8 cellular contexts compared by ENCODE assay signal in the genomic region with DNA sequence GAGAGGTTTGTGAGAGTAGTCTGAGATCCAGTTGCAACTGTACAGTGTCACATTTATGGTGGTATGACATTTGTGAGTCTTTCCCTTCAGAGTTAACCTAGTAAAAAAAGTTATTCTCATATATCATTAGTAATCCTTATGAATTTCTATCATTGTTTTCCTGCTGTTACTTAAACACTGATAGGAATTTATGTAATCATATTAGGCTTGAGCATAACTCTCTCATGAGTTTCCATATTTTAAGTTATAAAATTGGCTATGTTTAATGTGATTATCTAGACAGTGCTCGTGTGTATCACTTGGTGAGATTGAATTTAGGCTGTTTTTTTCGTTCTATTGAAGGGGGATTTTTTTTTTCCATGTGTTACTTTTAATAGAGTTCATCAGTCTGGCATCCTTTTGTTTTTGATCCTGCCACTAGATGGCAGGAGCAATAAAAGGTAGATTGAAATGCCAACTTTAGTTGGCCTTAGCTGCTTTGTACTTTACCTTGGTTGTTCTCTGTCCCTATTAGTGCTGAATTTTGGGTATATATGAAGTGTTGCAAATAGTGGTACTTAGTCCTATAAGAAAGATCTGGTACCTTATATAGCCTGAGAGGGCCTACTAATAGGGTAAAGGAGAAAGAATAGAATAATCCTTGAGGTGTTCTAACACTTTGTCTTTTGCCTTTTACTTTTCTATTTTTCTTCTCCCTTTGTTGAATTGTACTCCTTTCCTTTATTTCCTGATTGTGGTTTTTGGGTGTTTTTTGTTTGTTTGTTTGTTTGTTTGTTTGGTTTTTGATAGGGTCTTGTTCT. TPM values are rescaled to one million over a fixed set of nuclear protein-coding genes. Genes with fewer than 3 reads are reported as not detected.
A peak's percentile ranks its signal among the peaks of the same experiment; 100 is the strongest.
DNase-seq lines count a peak whose midpoint lies in the region; ATAC-seq and TF ChIP-seq lines count a peak whose summit lies in the region.

No MANE protein-coding gene starts in this region.

- H3K4me3 ChIP-seq in CD4-positive, CD25-positive, alpha-beta regulatory T cell (ENCODE audit: low read depth, low read length) = peak overlapping the region; percentile 17
- no peak overlapping the region for H3K4me3 ChIP-seq in esophagus squamous epithelium

- peak overlapping the region in 3 of 4 donors; percentile 5 to 8 (median 7) for H3K4me3 Mint-ChIP-seq in CD4-positive, CD25-positive, alpha-beta regulatory T cell

- peak overlapping the region; percentile 6 for H3K27ac ChIP-seq in CD4-positive, CD25-positive, alpha-beta regulatory T cell (ENCODE audit: insufficient read depth, low read length, poor library complexity, severe bottlenecking)
- no peak overlapping the region for H3K27ac ChIP-seq in esophagus squamous epithelium

- TF ChIP-seq POLR2A in esophagus squamous epithelium (IDR thresholded peaks at IDR 0.05) = no peak

- H3K4me1 Mint-ChIP-seq in CD4-positive, CD25-positive, alpha-beta regulatory T cell = peaks cover 65 to 85% (median 75%) of the 10 kb centered on the region in 4 donors

- peaks cover 0 to 6% (median 0%) of the 10 kb centered on the region in 7 donors for H3K9me3 Mint-ChIP-seq in CD4-positive, CD25-positive, alpha-beta regulatory T cell

- no peaks in the 10 kb centered on the region for H3K27me3 ChIP-seq in CD4-positive, CD25-positive, alpha-beta regulatory T cell (ENCODE audit: control insufficient read depth, insufficient read depth, low read length)
- H3K27me3 ChIP-seq in esophagus squamous epithelium = no peaks in the 10 kb centered on the region

- peak; percentile 50 to 68 for ATAC-seq in CD4-positive, CD25-positive, alpha-beta regulatory T cell (ENCODE audit: low read depth in 2 of 2)
- peak; percentile 63 for ATAC-seq in GM21447 (IDR thresholded peaks at IDR 0.05; ENCODE audit: unreplicated experiment)
- peak; percentile 78 for ATAC-seq in SK-N-SH treated with all-trans-retinoic acid at 6 μM for 48 hours
- peak; percentile 22 for ATAC-seq in omental fat pad (ENCODE audit: low FRiP score)
- no peak for ATAC-seq in HG03159 (IDR thresholded peaks at IDR 0.05; ENCODE audit: unreplicated experiment)

- no peaks in the 10 kb centered on the region for H3K36me3 ChIP-seq in CD4-positive, CD25-positive, alpha-beta regulatory T cell (ENCODE audit: control insufficient read depth, insufficient read depth, low read length)
- no peaks in the 10 kb centered on the region for H3K36me3 ChIP-seq in esophagus squamous epithelium

- intact Hi-C loops in esophagus squamous epithelium (cut with DNase I) (no loop called here), posterior vena cava (cut with DNase I) (no loop called here)

- WGBS in esophagus squamous epithelium, 2 donors = 0% methylated on average over 2 of the region's 2 CpGs

- peak overlapping the region; percentile 5 to 21 (median 10) for H3K27ac Mint-ChIP-seq in CD4-positive, CD25-positive, alpha-beta regulatory T cell

- peak in 2 of 3 donors; percentile 28 to 46 for DNase-seq in CD4-positive, CD25-positive, alpha-beta regulatory T cell
- no peak for DNase-seq in esophagus squamous epithelium (lab: John Stamatoyannopoulos, UW)
- DNase-seq in omental fat pad (ENCODE audit: low spot score) = no peak
- no peak for DNase-seq in posterior vena cava (ENCODE audit: low spot score)
- no peak for DNase-seq in NCI-H2227 treated with DMSO at 0.1 percent for 48 hours (lab: John Stamatoyannopoulos, UW)

- no peaks in the 10 kb centered on the region for H3K9me3 ChIP-seq in CD4-positive, CD25-positive, alpha-beta regulatory T cell (ENCODE audit: control insufficient read depth in 2 of 2, low read length in 2 of 2)
- no peaks in the 10 kb centered on the region for H3K9me3 ChIP-seq in esophagus squamous epithelium

- peaks cover 32% of the 10 kb centered on the region for H3K4me1 ChIP-seq in CD4-positive, CD25-positive, alpha-beta regulatory T cell (ENCODE audit: control insufficient read depth, insufficient read depth, low read length, poor library complexity, severe bottlenecking)
- peaks cover 12 to 69% (median 17%) of the 10 kb centered on the region in 3 donors for H3K4me1 ChIP-seq in esophagus squamous epithelium

- no peaks in the 10 kb centered on the region for H3K27me3 Mint-ChIP-seq in CD4-positive, CD25-positive, alpha-beta regulatory T cell

- H3K36me3 Mint-ChIP-seq in CD4-positive, CD25-positive, alpha-beta regulatory T cell = no peaks in the 10 kb centered on the region

- peak; percentile 23 to 71 (median 53) for TF ChIP-seq CTCF in esophagus squamous epithelium (IDR thresholded peaks at IDR 0.05)
- no peak for TF ChIP-seq CTCF in omental fat pad (IDR thresholded peaks at IDR 0.05)

TF ChIP-seq in SK-N-SH treated with all-trans-retinoic acid at 6 μM for 48 hours, 23 proteins besides CTCF, POLR2A, EP300 and RAD21:
- TF ChIP-seq ZNF70 (CRISPR knock-in tag; IDR thresholded peaks at IDR 0.05) = no peak
- TF ChIP-seq, protein P1, sequence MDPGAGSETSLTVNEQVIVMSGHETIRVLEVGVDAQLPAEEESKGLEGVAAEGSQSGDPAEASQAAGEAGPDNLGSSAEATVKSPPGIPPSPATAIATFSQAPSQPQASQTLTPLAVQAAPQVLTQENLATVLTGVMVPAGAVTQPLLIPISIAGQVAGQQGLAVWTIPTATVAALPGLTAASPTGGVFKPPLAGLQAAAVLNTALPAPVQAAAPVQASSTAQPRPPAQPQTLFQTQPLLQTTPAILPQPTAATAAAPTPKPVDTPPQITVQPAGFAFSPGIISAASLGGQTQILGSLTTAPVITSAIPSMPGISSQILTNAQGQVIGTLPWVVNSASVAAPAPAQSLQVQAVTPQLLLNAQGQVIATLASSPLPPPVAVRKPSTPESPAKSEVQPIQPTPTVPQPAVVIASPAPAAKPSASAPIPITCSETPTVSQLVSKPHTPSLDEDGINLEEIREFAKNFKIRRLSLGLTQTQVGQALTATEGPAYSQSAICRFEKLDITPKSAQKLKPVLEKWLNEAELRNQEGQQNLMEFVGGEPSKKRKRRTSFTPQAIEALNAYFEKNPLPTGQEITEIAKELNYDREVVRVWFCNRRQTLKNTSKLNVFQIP (CRISPR knock-in tag; IDR thresholded peaks at IDR 0.05; ENCODE audit: borderline replicate concordance, low read depth) = peak; percentile 49; the same call in 1 of the 2 replicates
- TF ChIP-seq GLIS3 (CRISPR knock-in tag; IDR thresholded peaks at IDR 0.05) = 0 out of 2 replicates have a peak, but pooled peaks have one; percentile 23
- no peak for TF ChIP-seq ZNF565 (CRISPR knock-in tag; conservative IDR thresholded peaks at IDR 0.05; ENCODE audit: low read depth)
- no peak for TF ChIP-seq TOX (CRISPR knock-in tag; IDR thresholded peaks at IDR 0.05; ENCODE audit: borderline replicate concordance)
- no peak for TF ChIP-seq ZFP30 (CRISPR knock-in tag; IDR thresholded peaks at IDR 0.05)
- no peak for TF ChIP-seq ARNTL (CRISPR knock-in tag; IDR thresholded peaks at IDR 0.05; ENCODE audit: borderline replicate concordance, low read depth)
- TF ChIP-seq ISL1 (CRISPR knock-in tag; IDR thresholded peaks at IDR 0.05) = peak; percentile 91
- no peak for TF ChIP-seq PPARA (CRISPR knock-in tag; IDR thresholded peaks at IDR 0.05; ENCODE audit: borderline replicate concordance)
- TF ChIP-seq ZNF8 (CRISPR knock-in tag; IDR thresholded peaks at IDR 0.05) = no peak
- no peak for TF ChIP-seq ZFP3 (CRISPR knock-in tag; IDR thresholded peaks at IDR 0.05)
- TF ChIP-seq, protein P2, sequence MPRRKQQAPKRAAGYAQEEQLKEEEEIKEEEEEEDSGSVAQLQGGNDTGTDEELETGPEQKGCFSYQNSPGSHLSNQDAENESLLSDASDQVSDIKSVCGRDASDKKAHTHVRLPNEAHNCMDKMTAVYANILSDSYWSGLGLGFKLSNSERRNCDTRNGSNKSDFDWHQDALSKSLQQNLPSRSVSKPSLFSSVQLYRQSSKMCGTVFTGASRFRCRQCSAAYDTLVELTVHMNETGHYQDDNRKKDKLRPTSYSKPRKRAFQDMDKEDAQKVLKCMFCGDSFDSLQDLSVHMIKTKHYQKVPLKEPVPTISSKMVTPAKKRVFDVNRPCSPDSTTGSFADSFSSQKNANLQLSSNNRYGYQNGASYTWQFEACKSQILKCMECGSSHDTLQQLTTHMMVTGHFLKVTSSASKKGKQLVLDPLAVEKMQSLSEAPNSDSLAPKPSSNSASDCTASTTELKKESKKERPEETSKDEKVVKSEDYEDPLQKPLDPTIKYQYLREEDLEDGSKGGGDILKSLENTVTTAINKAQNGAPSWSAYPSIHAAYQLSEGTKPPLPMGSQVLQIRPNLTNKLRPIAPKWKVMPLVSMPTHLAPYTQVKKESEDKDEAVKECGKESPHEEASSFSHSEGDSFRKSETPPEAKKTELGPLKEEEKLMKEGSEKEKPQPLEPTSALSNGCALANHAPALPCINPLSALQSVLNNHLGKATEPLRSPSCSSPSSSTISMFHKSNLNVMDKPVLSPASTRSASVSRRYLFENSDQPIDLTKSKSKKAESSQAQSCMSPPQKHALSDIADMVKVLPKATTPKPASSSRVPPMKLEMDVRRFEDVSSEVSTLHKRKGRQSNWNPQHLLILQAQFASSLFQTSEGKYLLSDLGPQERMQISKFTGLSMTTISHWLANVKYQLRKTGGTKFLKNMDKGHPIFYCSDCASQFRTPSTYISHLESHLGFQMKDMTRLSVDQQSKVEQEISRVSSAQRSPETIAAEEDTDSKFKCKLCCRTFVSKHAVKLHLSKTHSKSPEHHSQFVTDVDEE (CRISPR knock-in tag; IDR thresholded peaks at IDR 0.05) = no peak

RNA-seq across cellular contexts. Expression of a gene that starts 17.9 kb away (rescaled TPM):
- 108 TPM for total RNA-seq in CD4-positive, CD25-positive, alpha-beta regulatory T cell
- 10 to 100 TPM; 85.1 to 91.3 (median 89.5) TPM for polyA plus RNA-seq in CD4-positive, CD25-positive, alpha-beta regulatory T cell
- total RNA-seq in esophagus squamous epithelium (100 to 1,000 TPM in 2 of 4 donors, 10 to 100 TPM in 2; 82.1 to 123 (median 93.5) TPM), omental fat pad (100 to 1,000 TPM in 2 of 4 donors, 10 to 100 TPM in 2; 74.4 to 126 (median 97.5) TPM), posterior vena cava (10 to 100 TPM; 82.5 to 84.7 TPM)

Comparison
In these comparisons a context has a peak if more than half of its experiments do, and no peak if none do; other contexts are left out.
1. DNase-seq: peak in CD4-positive, CD25-positive, alpha-beta regulatory T cell (2 of 3); none in esophagus squamous epithelium (single experiment), omental fat pad (single experiment), posterior vena cava (single experiment) and NCI-H2227 treated with DMSO at 0.1 percent for 48 hours (single experiment).
2. CTCF ChIP-seq: peak in esophagus squamous epithelium (6 of 6); none in omental fat pad (0 of 3).